In the genomic region with DNA sequence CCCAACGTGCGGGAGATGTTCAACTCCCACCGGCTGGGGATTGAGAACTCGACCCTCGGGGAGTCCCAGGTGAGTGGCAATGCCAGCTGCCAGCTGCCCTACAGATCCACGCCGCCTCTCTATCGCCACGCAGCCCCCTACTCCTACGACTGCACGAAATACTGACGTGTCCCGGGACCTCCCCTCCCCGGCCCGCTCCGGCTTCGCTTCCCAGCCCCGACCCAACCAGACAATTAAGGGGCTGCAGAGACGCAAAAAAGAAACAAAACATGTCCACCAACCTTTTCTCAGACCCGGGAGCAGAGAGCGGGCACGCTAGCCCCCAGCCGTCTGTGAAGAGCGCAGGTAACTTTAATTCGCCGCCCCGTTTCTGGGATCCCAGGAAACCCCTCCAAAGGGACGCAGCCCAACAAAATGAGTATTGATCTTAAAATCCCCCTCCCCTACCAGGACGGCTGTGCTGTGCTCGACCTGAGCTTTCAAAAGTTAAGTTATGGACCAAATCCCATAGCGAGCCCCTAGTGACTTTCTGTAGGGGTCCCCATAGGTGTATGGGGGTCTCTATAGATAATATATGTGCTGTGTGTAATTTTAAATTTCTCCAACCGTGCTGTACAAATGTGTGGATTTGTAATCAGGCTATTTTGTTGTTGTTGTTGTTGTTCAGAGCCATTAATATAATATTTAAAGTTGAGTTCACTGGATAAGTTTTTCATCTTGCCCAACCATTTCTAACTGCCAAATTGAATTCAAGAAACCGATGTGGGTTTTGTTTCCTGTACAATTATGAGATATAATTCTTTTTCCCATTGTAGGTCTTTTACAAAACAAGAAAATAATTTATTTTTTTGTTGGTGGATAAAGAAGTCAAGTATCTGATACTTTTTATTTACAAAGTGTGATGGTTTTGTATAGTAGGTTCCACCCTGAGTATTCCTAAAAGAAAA, we compare ENCODE assay signal across 13 cellular contexts. TPM values are rescaled to one million over a fixed set of nuclear protein-coding genes. Genes with fewer than 3 reads are reported as not detected.
DNase-seq lines count a peak whose midpoint lies in the region; ATAC-seq and TF ChIP-seq lines count a peak whose summit lies in the region.
"Had no signal": no experiment of that assay in that cellular context is flagged by ENCODE, and none has a peak within 500 bp of the region (broad histone marks: within the 10 kb centered on the region; RNA-seq: fewer than 3 reads in every experiment).

No MANE protein-coding gene starts in this region.

- no peak for DNase-seq in activated naive CD4-positive, alpha-beta T cell treated with anti-CD3 and anti-CD28 coated beads for 36 hours
- no peak for DNase-seq in coronary artery (ENCODE audit: low spot score)
- DNase-seq in mesenteric fat pad (ENCODE audit: low spot score), result peak; percentile 87
- no peak for DNase-seq in NCI-H1436 (lab: John Stamatoyannopoulos, UW)
- no peak for DNase-seq in amniotic stem cell (lab: John Stamatoyannopoulos, UW)
- DNase-seq: NCI-H1436 treated with DMSO at 0.1 percent for 48 hours; PC-9; stimulated activated CD4-positive, alpha-beta T cell treated with anti-CD3 and anti-CD28 coated beads, Interleukin-1b, Interleukin-23, amount 100 ng/mL, for 48 hours; thyroid gland had no signal

- peaks cover 38% of the 10 kb centered on the region for H3K27me3 Mint-ChIP-seq in activated naive CD4-positive, alpha-beta T cell treated with anti-CD3 and anti-CD28 coated beads, Interleukin-2, amount 50 U/mL, for 24 hours
- peaks cover 68% of the 10 kb centered on the region for H3K27me3 Mint-ChIP-seq in activated naive CD4-positive, alpha-beta T cell treated with anti-CD3 and anti-CD28 coated beads for 36 hours (ENCODE audit: low read depth)

- 19% methylated on average over 33 of the region's 33 CpGs for WGBS in urinary bladder

- CTCF ChIA-PET in activated naive CD4-positive, alpha-beta T cell treated with anti-CD3 and anti-CD28 coated beads for 36 hours (lab: Charles Lee), result no interaction called here

- no peaks in the 10 kb centered on the region for H3K36me3 ChIP-seq in urinary bladder (ENCODE audit: insufficient read depth)
- H3K36me3 ChIP-seq: BLaER1 treated with 17β-estradiol and CSF1 and Interleukin-3, amounts not matched to agents 10 nM and 100 nM; thyroid gland had no signal

- intact Hi-C loops in activated naive CD4-positive, alpha-beta T cell treated with anti-CD3 and anti-CD28 coated beads for 36 hours (cut with micrococcal nuclease), result loop anchor here (5.0 to 10.0 kb wide), 3 partner anchors 62 to 166 kb away; no protein-coding TSS in a partner anchor

- TF ChIP-seq CTCF in coronary artery (IDR thresholded peaks at IDR 0.05), result no peak

- peaks cover 1% of the 10 kb centered on the region for H3K4me1 ChIP-seq in urinary bladder (ENCODE audit: insufficient read depth)

- peak overlapping the region; percentile 26 for H3K4me3 Mint-ChIP-seq in activated naive CD4-positive, alpha-beta T cell treated with anti-CD3 and anti-CD28 coated beads, Interleukin-2, amount 50 U/mL, for 24 hours
- H3K4me3 Mint-ChIP-seq in activated naive CD4-positive, alpha-beta T cell treated with anti-CD3 and anti-CD28 coated beads for 36 hours, result no peak overlapping the region

- no peaks in the 10 kb centered on the region for H3K9me3 Mint-ChIP-seq in activated naive CD4-positive, alpha-beta T cell treated with anti-CD3 and anti-CD28 coated beads, Interleukin-2, amount 50 U/mL, for 24 hours
- no peaks in the 10 kb centered on the region for H3K9me3 Mint-ChIP-seq in activated naive CD4-positive, alpha-beta T cell treated with anti-CD3 and anti-CD28 coated beads for 36 hours

- peaks cover 23% of the 10 kb centered on the region for H3K4me1 Mint-ChIP-seq in activated naive CD4-positive, alpha-beta T cell treated with anti-CD3 and anti-CD28 coated beads, Interleukin-2, amount 50 U/mL, for 24 hours
- peaks cover 14% of the 10 kb centered on the region for H3K4me1 Mint-ChIP-seq in activated naive CD4-positive, alpha-beta T cell treated with anti-CD3 and anti-CD28 coated beads for 36 hours (ENCODE audit: low read depth)

- H3K36me3 Mint-ChIP-seq in activated naive CD4-positive, alpha-beta T cell treated with anti-CD3 and anti-CD28 coated beads, Interleukin-2, amount 50 U/mL, for 24 hours, result no peaks in the 10 kb centered on the region
- H3K36me3 Mint-ChIP-seq in activated naive CD4-positive, alpha-beta T cell treated with anti-CD3 and anti-CD28 coated beads for 36 hours (ENCODE audit: low read depth), result no peaks in the 10 kb centered on the region

- H3K27ac ChIP-seq in coronary artery (peak overlapping the region; percentile 98), urinary bladder (ENCODE audit: low read depth) (no peak overlapping the region)
- H3K27ac ChIP-seq: BLaER1 treated with 17β-estradiol and CSF1 and Interleukin-3, amounts not matched to agents 10 nM and 100 nM; PC-9 had no signal

- peak overlapping the region; percentile 90 for H3K4me3 ChIP-seq in coronary artery
- H3K4me3 ChIP-seq in urinary bladder (ENCODE audit: low read depth, low read length), result peak overlapping the region; percentile 16
- H3K4me3 ChIP-seq: BLaER1 treated with 17β-estradiol and CSF1 and Interleukin-3, amounts not matched to agents 10 nM and 100 nM; PC-9 had no signal

- H3K27ac Mint-ChIP-seq in activated naive CD4-positive, alpha-beta T cell treated with anti-CD3 and anti-CD28 coated beads, Interleukin-2, amount 50 U/mL, for 24 hours, result peak overlapping the region; percentile 41
- no peak overlapping the region for H3K27ac Mint-ChIP-seq in activated naive CD4-positive, alpha-beta T cell treated with anti-CD3 and anti-CD28 coated beads for 36 hours

- no peak for ATAC-seq in GM19452 (IDR thresholded peaks at IDR 0.05; ENCODE audit: unreplicated experiment)

RNA-seq across cellular contexts. Expression of a gene that starts 2.3 kb away (rescaled TPM):
- not detected for total RNA-seq in activated naive CD4-positive, alpha-beta T cell treated with anti-CD3 and anti-CD28 coated beads for 36 hours
- total RNA-seq in mesenteric fat pad, result 0.42 TPM
- total RNA-seq in urinary bladder, result 0.58 TPM
- polyA plus RNA-seq in urinary bladder, result 0.73 TPM
- total RNA-seq: PC-9 had no signal

RNA-seq across cellular contexts. Expression of a gene that starts 9.4 kb away (rescaled TPM):
- not detected for total RNA-seq in activated naive CD4-positive, alpha-beta T cell treated with anti-CD3 and anti-CD28 coated beads for 36 hours
- total RNA-seq in mesenteric fat pad (0.26 TPM), urinary bladder (7.8 TPM)
- 9.5 TPM for polyA plus RNA-seq in urinary bladder
- total RNA-seq: PC-9 had no signal

RNA-seq across cellular contexts. Expression of a gene that starts 13.9 kb away (rescaled TPM):
- 10 to 100 TPM; 21.9 to 24.1 TPM for total RNA-seq in activated naive CD4-positive, alpha-beta T cell treated with anti-CD3 and anti-CD28 coated beads for 36 hours
- total RNA-seq in mesenteric fat pad (10.2 TPM), urinary bladder (20.7 TPM)
- polyA plus RNA-seq in urinary bladder, result 12.0 TPM

RNA-seq across cellular contexts. Expression of a gene that starts 58.6 kb away (rescaled TPM):
- total RNA-seq in activated naive CD4-positive, alpha-beta T cell treated with anti-CD3 and anti-CD28 coated beads for 36 hours, result not detected
- total RNA-seq in mesenteric fat pad (4.2 TPM), urinary bladder (28.9 TPM)
- polyA plus RNA-seq in urinary bladder, result 83.3 TPM
- total RNA-seq: PC-9 had no signal
